22 cellular contexts compared by ENCODE assay signal in the genomic region with DNA sequence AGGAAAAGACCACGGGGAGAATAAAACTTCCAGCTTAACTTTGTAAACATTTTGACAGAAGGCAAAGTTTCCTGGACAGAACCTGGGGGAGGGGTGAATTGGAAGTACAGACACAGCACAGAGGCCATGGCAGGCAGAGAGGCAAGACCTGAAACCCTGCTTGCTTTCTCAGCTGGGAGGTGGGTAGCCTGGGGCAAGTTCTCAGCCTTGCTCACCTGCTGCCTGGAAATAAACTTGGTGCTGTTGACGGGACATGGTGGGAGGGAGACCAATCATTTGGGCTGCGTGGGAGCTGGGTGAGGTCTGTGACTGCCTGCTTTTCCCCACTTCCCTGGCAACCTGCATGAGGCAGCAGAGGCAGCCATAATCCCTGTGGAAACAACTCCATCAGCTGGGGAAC.
"Had no signal": no experiment of that assay in that cellular context is flagged by ENCODE, and none has a peak within 500 bp of the region (broad histone marks: within the 10 kb centered on the region; RNA-seq: fewer than 3 reads in every experiment).

No MANE protein-coding gene starts in this region.

- H3K4me1 ChIP-seq: gastrocnemius medialis, left lung, pancreas, testis, tibial artery had no signal

- H3K9me3 ChIP-seq: gastrocnemius medialis, neutrophil, pancreas, testis had no signal

- H3K36me3 Mint-ChIP-seq: natural killer cell, type B pancreatic cell had no signal

- H3K4me1 Mint-ChIP-seq: central memory CD8-positive, alpha-beta T cell; natural killer cell; stimulated activated memory B cell treated with anti-CD40 and anti-IgM and Interleukin-4, amounts not matched to agents 10 μg/mL and 1 μg/mL and 100 μg/mL, for 72 hours had no signal

- H3K27me3 ChIP-seq: gastrocnemius medialis, hepatocyte, left lung, neutrophil, pancreas, testis, tibial artery had no signal

- H3K27ac ChIP-seq: gastrocnemius medialis, hepatocyte, left lung, neutrophil, pancreas, testis, tibial artery had no signal

- H3K4me2 ChIP-seq: hepatocyte, smooth muscle cell had no signal

- ATAC-seq: effector memory CD8-positive, alpha-beta T cell; gastrocnemius medialis; left cardiac atrium; left lung; natural killer cell; pancreas; sciatic nerve; stimulated activated memory B cell treated with anti-CD40 and anti-IgM and Interleukin-4, amounts not matched to agents 10 μg/mL and 1 μg/mL and 100 μg/mL, for 72 hours; stimulated activated naive CD8-positive, alpha-beta T cell treated with anti-CD3 and anti-CD28 coated beads, Interleukin-15, Interleukin-2, amounts not matched to agents 100 U/mL and 50 U/mL, for 24 hours had no signal

- H3K4me3 Mint-ChIP-seq: central memory CD8-positive, alpha-beta T cell; effector memory CD8-positive, alpha-beta T cell; natural killer cell; stimulated activated memory B cell treated with anti-CD40 and anti-IgM and Interleukin-4, amounts not matched to agents 10 μg/mL and 1 μg/mL and 100 μg/mL, for 72 hours; type B pancreatic cell had no signal

- H3K27ac Mint-ChIP-seq: effector memory CD8-positive, alpha-beta T cell; natural killer cell; stimulated activated memory B cell treated with anti-CD40 and anti-IgM and Interleukin-4, amounts not matched to agents 10 μg/mL and 1 μg/mL and 100 μg/mL, for 72 hours; type B pancreatic cell had no signal

- H3K4me3 ChIP-seq: gastrocnemius medialis, hepatocyte, left lung, pancreas, smooth muscle cell, testis, tibial artery had no signal

- H3K36me3 ChIP-seq: gastrocnemius medialis, left lung, neutrophil, pancreas, tibial artery had no signal

- H2AFZ ChIP-seq: hepatocyte had no signal

- DNase-seq: cortex of kidney; effector memory CD8-positive, alpha-beta T cell; gastrocnemius medialis; head of caudate nucleus; left cardiac atrium; left lung; mammary epithelial cell; natural killer cell; pancreas; stimulated activated CD4-positive, alpha-beta T cell treated with anti-CD3 and anti-CD28 coated beads, Interleukin-2, amount 100 ng/mL, for 24 hours; stimulated activated CD4-positive, alpha-beta T cell treated with anti-CD3 and anti-CD28 coated beads, Interleukin-4, amount 100 ng/mL, for 24 hours; stimulated activated naive CD8-positive, alpha-beta T cell treated with anti-CD3 and anti-CD28 coated beads, Interleukin-15, Interleukin-2, amounts not matched to agents 100 U/mL and 50 U/mL, for 24 hours; substantia nigra; testis; tibial artery had no signal
